In the genomic region with DNA sequence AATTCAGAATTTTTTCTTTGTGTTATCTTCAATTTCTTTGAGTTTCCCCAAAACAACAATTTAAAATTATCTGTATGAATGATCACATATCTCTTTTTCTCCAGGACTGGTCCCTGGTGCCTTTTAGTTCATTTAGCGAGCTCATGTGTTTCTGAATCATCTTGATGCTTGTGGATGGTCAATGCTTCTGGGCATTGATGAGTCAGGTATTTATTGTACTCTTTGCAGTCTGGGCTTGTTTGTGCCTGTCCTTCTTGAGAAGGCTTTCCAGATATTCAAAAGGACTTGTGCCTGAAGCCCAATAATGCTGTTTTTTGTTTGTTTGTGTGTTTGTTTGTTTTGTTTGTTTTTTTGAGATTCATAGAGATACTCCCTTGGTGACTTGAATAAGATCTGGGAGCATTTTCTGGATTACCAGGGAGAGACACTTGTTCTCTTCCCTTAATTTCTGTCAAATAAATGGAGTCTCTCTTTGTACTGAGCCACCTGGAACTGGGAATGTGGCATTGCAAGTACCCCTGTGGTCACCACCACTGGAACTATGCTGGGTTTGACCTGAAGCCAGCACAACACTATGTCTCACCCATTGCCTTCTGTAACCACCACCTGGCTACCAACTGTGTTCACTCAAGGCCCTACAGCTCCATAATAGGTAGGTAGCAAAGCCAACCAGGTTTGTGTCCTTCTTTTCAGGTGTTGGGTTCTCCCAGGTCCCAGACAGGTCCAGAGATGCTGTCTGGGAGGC, we compare ENCODE assay signal across 32 cellular contexts. TPM values are rescaled to one million over a fixed set of nuclear protein-coding genes. Genes with fewer than 3 reads are reported as not detected.
DNase-seq lines count a peak whose midpoint lies in the region; FAIRE-seq and TF ChIP-seq lines count a peak whose summit lies in the region.
"Had no signal": no experiment of that assay in that cellular context is flagged by ENCODE, and none has a peak within 500 bp of the region (broad histone marks: within the 10 kb centered on the region; RNA-seq: fewer than 3 reads in every experiment).

No MANE protein-coding gene starts in this region.

- H3K27ac ChIP-seq in RWPE1 (peak overlapping the region; percentile 46), epithelial cell of prostate (peak overlapping the region; percentile 61)
- H3K27ac ChIP-seq: gastrocnemius medialis, parathyroid adenoma, right lobe of liver, VCaP had no signal

- no peak for TF ChIP-seq CTCF in RWPE1 (conservative IDR thresholded peaks at IDR 0.05; ENCODE audit: low read depth)

- POLR2A ChIA-PET in RWPE1 (lab: Yijun Ruan, JAX; ENCODE audit: low non-redundant PET): no interaction called here

- TF ChIP-seq POLR2A in GM12892 (IDR thresholded peaks at IDR 0.05; ENCODE audit: low read depth, low read length): no peak

- DNase-seq in EL: peak; percentile 12
- peak; percentile 41 for DNase-seq in RWPE1 (ENCODE audit: low spot score)
- peak; percentile 82 for DNase-seq in epithelial cell of prostate (ENCODE audit: low read depth, low spot score)
- DNase-seq in kidney tubule cell (ENCODE audit: low spot score): peak; percentile 9
- no peak for DNase-seq in NCI-H187 treated with DMSO at 0.1 percent for 48 hours (lab: John Stamatoyannopoulos, UW)
- no peak for DNase-seq in GM12892 (ENCODE audit: insufficient read length)
- DNase-seq in HuH-7.5 (ENCODE audit: low spot score): no peak
- DNase-seq in activated effector memory CD4-positive, alpha-beta T cell treated with anti-CD3 and anti-CD28 coated beads, Interleukin-2, amount 50 U/mL, for 16 hours: no peak
- DNase-seq: activated CD4-positive, alpha-beta T cell treated with anti-CD3 and anti-CD28 coated beads for 48 hours; activated naive CD4-positive, alpha-beta T cell treated with anti-CD3 and anti-CD28 coated beads, Interleukin-2, amount 10 ng/mL, durations not matched to agents 7 days and 5 days; activated T-cell treated with anti-CD3 and anti-CD28 coated beads, Interleukin-2, amount 50 U/mL, for 24 hours; AML-193; amygdala; CD8-positive, alpha-beta T cell; central memory CD4-positive, alpha-beta T cell; dermis blood vessel endothelial cell; DMS53; gastrocnemius medialis; GF-D8; GOT3; hippocampal formation; NCI-H1092 treated with DMSO at 0.1 percent for 48 hours; NCI-H2081; NCI-H345; NCI-H82; right lobe of liver; stimulated activated CD8-positive, alpha-beta memory T cell treated with anti-CD3 and anti-CD28 coated beads, Interleukin-4, amount 100 ng/mL, for 48 hours had no signal

- FAIRE-seq in GM12892 (lab: Jason Lieb, UNC): no peak
- FAIRE-seq: A204.1, HepG2, islet of Langerhans had no signal

- CTCF ChIA-PET in RWPE1 (lab: Yijun Ruan, JAX): interaction anchor here (0.6 kb wide), 1 partner anchor 14 kb away, joined by 3 read pairs; no protein-coding TSS in a partner anchor

RNA-seq across cellular contexts. Expression of gene SLC6A15, which starts 56.3 kb away (rescaled TPM):
- not detected for polyA plus RNA-seq in GM12892 (2012; ENCODE audit: missing spikeins)
- polyA plus RNA-seq: HepG2 had no signal

Comparison
In these comparisons a context has a peak if more than half of its experiments do, and no peak if none do; other contexts are left out.
1. DNase-seq: peak in EL (single experiment), RWPE1 (single experiment), epithelial cell of prostate (single experiment) and kidney tubule cell (single experiment); none in NCI-H187 treated with DMSO at 0.1 percent for 48 hours (single experiment), GM12892 (single experiment), HuH-7.5 (single experiment) and activated effector memory CD4-positive, alpha-beta T cell treated with anti-CD3 and anti-CD28 coated beads, Interleukin-2, amount 50 U/mL, for 16 hours (single experiment).